ENCODE assay signal across 10 cellular contexts in genomic region chr14:65303185-65303901, GRCh38.
DNase-seq lines count a peak whose midpoint lies in the region; ATAC-seq and TF ChIP-seq lines count a peak whose summit lies in the region.
"Had no signal": no experiment of that assay in that cellular context is flagged by ENCODE, and none has a peak within 500 bp of the region (broad histone marks: within the 10 kb centered on the region; RNA-seq: fewer than 3 reads in every experiment).

No MANE protein-coding gene starts in this region.

- CTCF ChIA-PET in activated CD4-positive, alpha-beta T cell treated with anti-CD3 and anti-CD28 coated beads for 36 hours (lab: Charles Lee), result interaction anchor here (0.8 to 1.2 kb wide), 5 partner anchors 13 to 108 kb away, joined by 3 to 5 read pairs (median 4); no protein-coding TSS in a partner anchor
- CTCF ChIA-PET in PC-3 (lab: Charles Lee), result interaction anchor here (0.6 to 1.2 kb wide), 13 partner anchors 17 to 139 kb away, joined by 3 to 11 read pairs (median 3); partner anchors contain the start of gene FUT8

- DNase-seq in activated CD4-positive, alpha-beta T cell treated with anti-CD3 and anti-CD28 coated beads for 36 hours, result peak; percentile 49
- no peak for DNase-seq in activated CD4-positive, alpha-beta T cell treated with anti-CD3 and anti-CD28 coated beads, Interleukin-2, amount 50 U/mL, for 4 hours
- peak; percentile 89 for DNase-seq in PC-3
- no peak for DNase-seq in esophagus squamous epithelium (lab: John Stamatoyannopoulos, UW)
- DNase-seq in epidermal melanocyte (ENCODE audit: insufficient read length, low spot score), result no peak
- DNase-seq: NCI-H524 treated with DMSO at 0.1 percent for 48 hours had no signal

- H3K27ac Mint-ChIP-seq in activated CD4-positive, alpha-beta T cell treated with anti-CD3 and anti-CD28 coated beads for 36 hours, result peak overlapping the region; percentile 86
- peak overlapping the region; percentile 97 for H3K27ac Mint-ChIP-seq in stimulated activated memory B cell treated with anti-CD40 and anti-IgM and Interleukin-4, amounts not matched to agents 10 μg/mL and 1 μg/mL and 100 μg/mL, for 72 hours

- peak; percentile 21 for ATAC-seq in activated CD4-positive, alpha-beta T cell treated with anti-CD3 and anti-CD28 coated beads for 36 hours
- ATAC-seq in PC-3, result peak; percentile 71
- ATAC-seq in stimulated activated memory B cell treated with anti-CD40 and anti-IgM and Interleukin-4, amounts not matched to agents 10 μg/mL and 1 μg/mL and 100 μg/mL, for 72 hours, result peak; percentile 31
- ATAC-seq in GM19452 (IDR thresholded peaks at IDR 0.05; ENCODE audit: unreplicated experiment), result no peak
- no peak for ATAC-seq in esophagus mucosa

- no peaks in the 10 kb centered on the region for H3K9me2 ChIP-seq in PC-3 (replicated peaks; ENCODE audit: low read length)

- peak overlapping the region; percentile 71 for H3K9ac ChIP-seq in PC-3 (ENCODE audit: low read length)

- peak overlapping the region; percentile 37 for H3K4me3 Mint-ChIP-seq in activated CD4-positive, alpha-beta T cell treated with anti-CD3 and anti-CD28 coated beads for 36 hours
- H3K4me3 Mint-ChIP-seq in stimulated activated memory B cell treated with anti-CD40 and anti-IgM and Interleukin-4, amounts not matched to agents 10 μg/mL and 1 μg/mL and 100 μg/mL, for 72 hours, result peak overlapping the region; percentile 43

- H3K9me3 Mint-ChIP-seq in activated CD4-positive, alpha-beta T cell treated with anti-CD3 and anti-CD28 coated beads for 36 hours (ENCODE audit: low read depth), result no peaks in the 10 kb centered on the region
- H3K9me3 Mint-ChIP-seq in stimulated activated memory B cell treated with anti-CD40 and anti-IgM and Interleukin-4, amounts not matched to agents 10 μg/mL and 1 μg/mL and 100 μg/mL, for 72 hours, result no peaks in the 10 kb centered on the region

- H3K9me3 ChIP-seq in PC-3 (ENCODE audit: low read length) (no peaks in the 10 kb centered on the region), esophagus squamous epithelium (no peaks in the 10 kb centered on the region)

- 42 to 51% methylated on average over 8 of the region's 8 CpGs for WGBS in esophagus squamous epithelium, 2 donors

- peaks cover 23% of the 10 kb centered on the region for H3K79me2 ChIP-seq in PC-3 (ENCODE audit: low read length)

- TF ChIP-seq POLR2A in esophagus squamous epithelium (IDR thresholded peaks at IDR 0.05), result no peak

- H3K4me1 Mint-ChIP-seq in activated CD4-positive, alpha-beta T cell treated with anti-CD3 and anti-CD28 coated beads for 36 hours, result peaks cover 58% of the 10 kb centered on the region
- peaks cover 86% of the 10 kb centered on the region for H3K4me1 Mint-ChIP-seq in stimulated activated memory B cell treated with anti-CD40 and anti-IgM and Interleukin-4, amounts not matched to agents 10 μg/mL and 1 μg/mL and 100 μg/mL, for 72 hours

- H3K4me2 ChIP-seq in PC-3 (ENCODE audit: low read length), result peak overlapping the region; percentile 74

- peaks cover 4% of the 10 kb centered on the region for H3K36me3 Mint-ChIP-seq in activated CD4-positive, alpha-beta T cell treated with anti-CD3 and anti-CD28 coated beads for 36 hours (ENCODE audit: low read depth)
- H3K36me3 Mint-ChIP-seq in stimulated activated memory B cell treated with anti-CD40 and anti-IgM and Interleukin-4, amounts not matched to agents 10 μg/mL and 1 μg/mL and 100 μg/mL, for 72 hours, result no peaks in the 10 kb centered on the region

- H3K27me3 ChIP-seq in PC-3 (ENCODE audit: low read length) (no peaks in the 10 kb centered on the region), esophagus squamous epithelium (no peaks in the 10 kb centered on the region)

- TF ChIP-seq CTCF in PC-3 (conservative IDR thresholded peaks at IDR 0.05; ENCODE audit: low read depth, low read length) (no peak), esophagus squamous epithelium (IDR thresholded peaks at IDR 0.05) (no peak)

- H3K4me3 ChIP-seq in PC-3 (ENCODE audit: low read length) (peak overlapping the region; percentile 13; the same call in 1 of the 2 replicates), esophagus squamous epithelium (no peak overlapping the region)

- H3K27ac ChIP-seq in PC-3 (ENCODE audit: low read length) (peak overlapping the region; percentile 94), esophagus squamous epithelium (peak overlapping the region in 3 of 4 donors; percentile 13 to 63 (median 21))
- H3K27ac ChIP-seq: VCaP had no signal

- H3K4me1 ChIP-seq in PC-3 (ENCODE audit: insufficient read depth, low read length) (peaks cover 51% of the 10 kb centered on the region), esophagus squamous epithelium (peaks cover 5 to 21% (median 9%) of the 10 kb centered on the region in 3 donors)

- H3K36me3 ChIP-seq in PC-3 (ENCODE audit: low read depth, low read length), result no peaks in the 10 kb centered on the region
- H3K36me3 ChIP-seq in esophagus squamous epithelium, result no peaks in the 10 kb centered on the region

- POLR2A ChIA-PET in activated CD4-positive, alpha-beta T cell treated with anti-CD3 and anti-CD28 coated beads for 36 hours (lab: Charles Lee), result interaction anchor here (0.5 to 1.4 kb wide), 2 partner anchors 34 to 109 kb away, joined by 4 to 8 read pairs; partner anchors contain the start of gene FUT8
- POLR2A ChIA-PET in PC-3 (lab: Charles Lee; ENCODE audit: unreplicated experiment), result interaction anchor here (0.5 to 1.7 kb wide), 12 partner anchors 11 to 916 kb away, joined by 3 to 30 read pairs (median 4); no protein-coding TSS in a partner anchor

- no peaks in the 10 kb centered on the region for H3F3A ChIP-seq in PC-3 (ENCODE audit: low read length, unreplicated experiment)

- intact Hi-C loops in activated CD4-positive, alpha-beta T cell treated with anti-CD3 and anti-CD28 coated beads for 36 hours (cut with DNase I, micrococcal nuclease), result loop anchor here (1.0 to 5.0 kb wide), 5 partner anchors 16 to 402 kb away; partner anchors contain the start of gene MAX (in 1 of the 2)
- intact Hi-C loops in PC-3 (cut with micrococcal nuclease), result loop anchor here (1.0 to 5.0 kb wide), 8 partner anchors 12 to 133 kb away; partner anchors contain the start of gene FUT8
- intact Hi-C loops in esophagus squamous epithelium (cut with DNase I), result no loop called here

- no peaks in the 10 kb centered on the region for H3K27me3 Mint-ChIP-seq in activated CD4-positive, alpha-beta T cell treated with anti-CD3 and anti-CD28 coated beads for 36 hours
- no peaks in the 10 kb centered on the region for H3K27me3 Mint-ChIP-seq in stimulated activated memory B cell treated with anti-CD40 and anti-IgM and Interleukin-4, amounts not matched to agents 10 μg/mL and 1 μg/mL and 100 μg/mL, for 72 hours

- H4K20me1 ChIP-seq in PC-3 (ENCODE audit: low read length), result no peaks in the 10 kb centered on the region

- peak overlapping the region; percentile 72 for H2AFZ ChIP-seq in PC-3 (ENCODE audit: low read length)

- BruUV-seq in PC-3 (replicated peaks; lab: Mats Ljungman, UMichigan), result TSS peak; percentile 52

Comparison
In these comparisons a context has a peak if more than half of its experiments do, and no peak if none do; other contexts are left out.
1. DNase-seq: peak in activated CD4-positive, alpha-beta T cell treated with anti-CD3 and anti-CD28 coated beads for 36 hours (single experiment) and PC-3 (single experiment); none in activated CD4-positive, alpha-beta T cell treated with anti-CD3 and anti-CD28 coated beads, Interleukin-2, amount 50 U/mL, for 4 hours (0 of 2), esophagus squamous epithelium (single experiment) and epidermal melanocyte (single experiment).
2. ATAC-seq: peak in activated CD4-positive, alpha-beta T cell treated with anti-CD3 and anti-CD28 coated beads for 36 hours (single experiment), PC-3 (single experiment) and stimulated activated memory B cell treated with anti-CD40 and anti-IgM and Interleukin-4, amounts not matched to agents 10 μg/mL and 1 μg/mL and 100 μg/mL, for 72 hours (single experiment); none in GM19452 (single experiment) and esophagus mucosa (single experiment).